1 cellular context compared by ENCODE assay signal in the genomic region with DNA sequence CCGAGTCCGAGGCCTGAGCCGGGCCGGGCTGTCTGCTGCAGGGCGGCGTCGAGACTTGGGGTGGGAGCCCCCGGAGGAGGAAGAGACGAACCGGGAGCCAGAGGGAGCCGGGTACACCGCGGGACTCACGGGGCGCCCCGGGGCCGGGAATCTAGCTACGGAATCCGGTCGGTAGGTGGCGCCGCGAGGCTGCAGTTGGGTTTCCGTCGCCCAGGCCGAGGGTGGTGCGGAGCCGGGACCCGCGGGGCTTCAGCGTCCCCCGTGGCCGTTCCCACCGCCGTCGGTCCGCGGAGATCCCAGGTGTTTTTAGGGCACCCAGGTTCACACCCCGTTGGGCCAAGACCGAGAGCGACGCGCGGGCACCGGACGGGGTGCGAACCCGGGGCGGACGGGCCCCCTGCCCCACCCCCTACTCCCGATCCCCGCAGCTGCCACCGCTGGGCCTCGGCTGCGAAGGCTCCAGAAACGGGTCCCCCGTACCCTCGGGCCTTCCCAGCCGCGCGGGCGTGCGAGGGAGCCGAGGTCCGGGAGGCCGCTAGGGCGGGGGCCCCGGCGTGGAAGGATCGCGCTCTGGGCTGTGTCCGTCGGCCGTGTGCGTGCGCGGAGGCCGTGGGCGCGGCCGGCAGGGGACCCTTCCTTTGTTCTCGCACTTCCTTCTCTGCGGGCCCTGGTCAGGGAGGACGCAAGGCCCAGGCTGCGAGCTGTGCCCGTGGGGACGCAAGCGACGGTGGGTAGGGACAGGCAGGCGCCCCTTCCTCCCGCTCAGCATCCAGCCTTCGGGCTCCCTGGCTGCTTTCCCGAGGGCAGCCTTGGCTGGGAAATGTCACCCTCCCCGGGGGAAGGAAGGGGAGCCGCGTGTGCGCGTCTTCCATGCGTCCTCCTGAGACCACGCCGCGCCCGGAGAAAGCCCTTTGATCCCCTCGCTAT.
TF ChIP-seq lines count a peak whose summit lies in the region.

No MANE protein-coding gene starts in this region.

TF ChIP-seq in neural cell, 6 proteins besides CTCF, POLR2A, EP300 and RAD21 (continued from another document):
- TF ChIP-seq, protein P1, sequence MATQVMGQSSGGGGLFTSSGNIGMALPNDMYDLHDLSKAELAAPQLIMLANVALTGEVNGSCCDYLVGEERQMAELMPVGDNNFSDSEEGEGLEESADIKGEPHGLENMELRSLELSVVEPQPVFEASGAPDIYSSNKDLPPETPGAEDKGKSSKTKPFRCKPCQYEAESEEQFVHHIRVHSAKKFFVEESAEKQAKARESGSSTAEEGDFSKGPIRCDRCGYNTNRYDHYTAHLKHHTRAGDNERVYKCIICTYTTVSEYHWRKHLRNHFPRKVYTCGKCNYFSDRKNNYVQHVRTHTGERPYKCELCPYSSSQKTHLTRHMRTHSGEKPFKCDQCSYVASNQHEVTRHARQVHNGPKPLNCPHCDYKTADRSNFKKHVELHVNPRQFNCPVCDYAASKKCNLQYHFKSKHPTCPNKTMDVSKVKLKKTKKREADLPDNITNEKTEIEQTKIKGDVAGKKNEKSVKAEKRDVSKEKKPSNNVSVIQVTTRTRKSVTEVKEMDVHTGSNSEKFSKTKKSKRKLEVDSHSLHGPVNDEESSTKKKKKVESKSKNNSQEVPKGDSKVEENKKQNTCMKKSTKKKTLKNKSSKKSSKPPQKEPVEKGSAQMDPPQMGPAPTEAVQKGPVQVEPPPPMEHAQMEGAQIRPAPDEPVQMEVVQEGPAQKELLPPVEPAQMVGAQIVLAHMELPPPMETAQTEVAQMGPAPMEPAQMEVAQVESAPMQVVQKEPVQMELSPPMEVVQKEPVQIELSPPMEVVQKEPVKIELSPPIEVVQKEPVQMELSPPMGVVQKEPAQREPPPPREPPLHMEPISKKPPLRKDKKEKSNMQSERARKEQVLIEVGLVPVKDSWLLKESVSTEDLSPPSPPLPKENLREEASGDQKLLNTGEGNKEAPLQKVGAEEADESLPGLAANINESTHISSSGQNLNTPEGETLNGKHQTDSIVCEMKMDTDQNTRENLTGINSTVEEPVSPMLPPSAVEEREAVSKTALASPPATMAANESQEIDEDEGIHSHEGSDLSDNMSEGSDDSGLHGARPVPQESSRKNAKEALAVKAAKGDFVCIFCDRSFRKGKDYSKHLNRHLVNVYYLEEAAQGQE (IDR thresholded peaks at IDR 0.05; ENCODE audit: borderline replicate concordance): no peak
- TF ChIP-seq POLR2AphosphoS5 (IDR thresholded peaks at IDR 0.05) (peak; percentile 26), MXI1 (conservative IDR thresholded peaks at IDR 0.05; ENCODE audit: poor library complexity, severe bottlenecking) (peak; percentile 14)
